26 cellular contexts compared by ENCODE assay signal in the genomic region with DNA sequence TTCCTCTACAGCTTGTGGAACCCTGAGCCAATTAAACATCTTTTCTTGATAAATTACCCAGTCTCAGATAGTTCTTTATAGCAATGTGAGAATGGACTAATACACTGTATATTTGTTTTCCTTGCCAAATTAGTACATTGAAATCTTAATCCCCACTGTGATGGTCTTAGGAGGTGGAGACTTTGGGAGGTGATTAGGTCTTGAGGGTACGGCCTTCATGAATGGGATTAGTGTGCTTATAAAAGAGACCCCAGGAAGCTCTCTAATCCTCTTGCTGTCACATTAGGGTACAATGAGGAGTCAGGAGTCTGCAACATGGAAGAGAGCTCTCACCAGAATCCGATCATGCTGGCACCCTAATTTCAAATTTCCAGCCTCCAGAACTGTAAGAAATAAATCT.
"Had no signal": no experiment of that assay in that cellular context is flagged by ENCODE, and none has a peak within 500 bp of the region (broad histone marks: within the 10 kb centered on the region; RNA-seq: fewer than 3 reads in every experiment).

No MANE protein-coding gene starts in this region.

- H3K36me3 ChIP-seq: adrenal gland, breast epithelium, MG63 had no signal

- H3K4me3 Mint-ChIP-seq: activated CD8-positive, alpha-beta T cell treated with anti-CD3 and anti-CD28 coated beads, Interleukin-2, amount 10 ng/mL, durations not matched to agents 7 days and 5 days; activated naive CD8-positive, alpha-beta T cell treated with anti-CD3 and anti-CD28 coated beads, Interleukin-2, amount 10 ng/mL, durations not matched to agents 7 days and 5 days; T-helper 1 cell treated with Interleukin-12 subunit alpha and Interleukin-12 subunit beta and Interleukin-4 antibody, amounts not matched to agents 30 μg/mL and 1 μg/mL, for 36 hours; WTC11 had no signal

- H3K36me3 Mint-ChIP-seq: activated naive CD8-positive, alpha-beta T cell treated with anti-CD3 and anti-CD28 coated beads, Interleukin-2, amount 10 ng/mL, durations not matched to agents 7 days and 5 days; WTC11 had no signal

- DNase-seq: activated CD4-positive, alpha-beta T cell treated with anti-CD3 and anti-CD28 coated beads for 48 hours; activated CD4-positive, alpha-beta T cell treated with anti-CD3 and anti-CD28 coated beads, Interleukin-2, amount 50 U/mL, for 4 hours; activated CD4-positive, CD25-positive, alpha-beta regulatory T cell treated with anti-CD3 and anti-CD28 coated beads, Interleukin-2, amount 50 U/mL, for 72 hours; activated CD8-positive, alpha-beta memory T cell treated with anti-CD3 and anti-CD28 coated beads, Interleukin-2, amount 50 U/mL, for 48 hours; activated CD8-positive, alpha-beta T cell treated with anti-CD3 and anti-CD28 coated beads, Interleukin-2, amount 10 ng/mL, durations not matched to agents 7 days and 5 days; activated naive CD4-positive, alpha-beta T cell treated with anti-CD3 and anti-CD28 coated beads, Interleukin-2, amount 50 U/mL, for 16 hours; activated naive CD8-positive, alpha-beta T cell treated with anti-CD3 and anti-CD28 coated beads, Interleukin-2, amount 10 ng/mL, durations not matched to agents 7 days and 5 days; activated T-cell treated with anti-CD3 and anti-CD28 coated beads, Interleukin-2, amount 50 U/mL, for 1 hour; adrenal gland; anterior cingulate cortex; caudate nucleus; MG63; MV-4-11; NCI-H1092 treated with DMSO at 0.1 percent for 48 hours; NCI-H1417 treated with DMSO at 0.1 percent for 48 hours; NCI-H1694; NCI-H2029; NCI-H345; NCI-H510A; NCI-H526 treated with DMSO at 0.1 percent for 48 hours; PC-3; SHP77 treated with DMSO at 0.1 percent for 48 hours had no signal

- H3K27ac ChIP-seq: adrenal gland, breast epithelium had no signal

- H3K9me3 Mint-ChIP-seq: activated naive CD8-positive, alpha-beta T cell treated with anti-CD3 and anti-CD28 coated beads, Interleukin-2, amount 10 ng/mL, durations not matched to agents 7 days and 5 days; T-helper 1 cell treated with Interleukin-12 subunit alpha and Interleukin-12 subunit beta and Interleukin-4 antibody, amounts not matched to agents 30 μg/mL and 1 μg/mL, for 36 hours had no signal

- H3K27ac Mint-ChIP-seq: activated CD8-positive, alpha-beta T cell treated with anti-CD3 and anti-CD28 coated beads, Interleukin-2, amount 10 ng/mL, durations not matched to agents 7 days and 5 days; activated naive CD8-positive, alpha-beta T cell treated with anti-CD3 and anti-CD28 coated beads, Interleukin-2, amount 10 ng/mL, durations not matched to agents 7 days and 5 days; T-helper 1 cell treated with Interleukin-12 subunit alpha and Interleukin-12 subunit beta and Interleukin-4 antibody, amounts not matched to agents 30 μg/mL and 1 μg/mL, for 36 hours; WTC11 had no signal

- H3K27me3 ChIP-seq: adrenal gland, breast epithelium, MG63 had no signal

- H3K4me1 Mint-ChIP-seq: activated naive CD8-positive, alpha-beta T cell treated with anti-CD3 and anti-CD28 coated beads, Interleukin-2, amount 10 ng/mL, durations not matched to agents 7 days and 5 days had no signal

- FAIRE-seq: RCC 7860 had no signal

- H3K9me3 ChIP-seq: adrenal gland, breast epithelium, MG63 had no signal

- H3K4me1 ChIP-seq: adrenal gland, breast epithelium had no signal

- H3K4me3 ChIP-seq: adrenal gland, breast epithelium, MG63 had no signal

- ATAC-seq: activated CD8-positive, alpha-beta T cell treated with anti-CD3 and anti-CD28 coated beads, Interleukin-2, amount 10 ng/mL, durations not matched to agents 7 days and 5 days; PC-3; WTC11 had no signal
